8 cellular contexts compared by ENCODE assay signal in genomic region chr3:125141596-125142417, GRCh38.
DNase-seq lines count a peak whose midpoint lies in the region; ATAC-seq and TF ChIP-seq lines count a peak whose summit lies in the region.

No MANE protein-coding gene starts in this region.

- DNase-seq in RWPE2 (ENCODE audit: low spot score) (no peak), adrenal gland (peak; percentile 52 to 77 (median 66)), iPS-NIHi7 (ENCODE audit: extremely low spot score) (peak; percentile 63), Calu3 (no peak), G401 (ENCODE audit: low spot score) (no peak)
- peak; percentile 14 to 29 for DNase-seq in stimulated activated CD4-positive, alpha-beta T cell treated with anti-CD3 and anti-CD28 coated beads, Interleukin-1b, Interleukin-23, amount 100 ng/mL, for 1 hour (ENCODE audit: low read depth in 2 of 2)

- H3K27ac Mint-ChIP-seq in Calu3 (ENCODE audit: unreplicated experiment), result no peak overlapping the region

- intact Hi-C loops in adrenal gland (cut with DNase I) (loop anchor here (10.0 kb wide), 2 partner anchors 137 to 147 kb away; no protein-coding TSS in a partner anchor), Calu3 (cut with micrococcal nuclease; ENCODE audit: unreplicated experiment) (no loop called here)

- H3K27me3 Mint-ChIP-seq in Calu3 (ENCODE audit: unreplicated experiment), result no peaks in the 10 kb centered on the region

- in situ Hi-C loops in G401 (cut with HindIII; ENCODE audit: low sequenced_read_pairs), result no loop called here

- BruUV-seq in Calu3 (replicated peaks; lab: Mats Ljungman, UMichigan), result no TSS peak

- no peaks in the 10 kb centered on the region for H3K36me3 Mint-ChIP-seq in Calu3 (ENCODE audit: insufficient read depth, unreplicated experiment)

- H3K36me3 ChIP-seq in RWPE2 (ENCODE audit: low read depth) (no peaks in the 10 kb centered on the region), adrenal gland (replicated peaks in 1 of 2) (no peaks in the 10 kb centered on the region)

- no peaks in the 10 kb centered on the region for H3K4me1 Mint-ChIP-seq in Calu3 (ENCODE audit: low read depth, unreplicated experiment)

- TF ChIP-seq POLR2A in adrenal gland (IDR thresholded peaks at IDR 0.05), result no peak

- H3K27ac ChIP-seq in RWPE2 (ENCODE audit: poor library complexity, severe bottlenecking), result no peak overlapping the region
- peak overlapping the region in 3 of 5 donors; percentile 10 to 91 (median 84) for H3K27ac ChIP-seq in adrenal gland

- TF ChIP-seq CTCF in RWPE2 (IDR thresholded peaks at IDR 0.05; ENCODE audit: poor library complexity, severe bottlenecking) (no peak), adrenal gland (IDR thresholded peaks at IDR 0.05) (peak in 5 of 6 experiments; percentile 7 to 39 (median 26)), Calu3 (IDR thresholded peaks at IDR 0.05; ENCODE audit: unreplicated experiment) (no peak)

- H3K4me3 ChIP-seq in RWPE2 (ENCODE audit: severe bottlenecking) (no peak overlapping the region), adrenal gland (peak overlapping the region in 1 of 4 donors; percentile 39)

- peaks cover 15% of the 10 kb centered on the region for H3K4me1 ChIP-seq in RWPE2 (ENCODE audit: insufficient read depth, poor library complexity, severe bottlenecking)
- peaks cover 10 to 56% of the 10 kb centered on the region in 2 donors for H3K4me1 ChIP-seq in adrenal gland (replicated peaks in 1 of 2)

- peak; percentile 37 for ATAC-seq in GM18861 (IDR thresholded peaks at IDR 0.05; ENCODE audit: unreplicated experiment)
- ATAC-seq in HG02938 (IDR thresholded peaks at IDR 0.05; ENCODE audit: unreplicated experiment), result peak; percentile 60
- ATAC-seq in RWPE2 (ENCODE audit: low read depth), result peak; percentile 29; the same call in 1 of the 3 replicates

- H3K9me3 Mint-ChIP-seq in Calu3 (ENCODE audit: low read depth, unreplicated experiment), result no peaks in the 10 kb centered on the region

- CTCF ChIA-PET in Calu3 (lab: Charles Lee), result no interaction called here

- H3K27me3 ChIP-seq in RWPE2 (ENCODE audit: insufficient read depth, poor library complexity, severe bottlenecking) (no peaks in the 10 kb centered on the region), adrenal gland (no peaks in the 10 kb centered on the region)

- no peak overlapping the region for H3K4me3 Mint-ChIP-seq in Calu3 (ENCODE audit: low read depth, unreplicated experiment)

- WGBS in adrenal gland, 4 donors, result 3 to 11% (median 7%) methylated on average over 36 to 61 of the region's 61 CpGs

- H3K9me3 ChIP-seq in RWPE2 (ENCODE audit: severe bottlenecking) (no peaks in the 10 kb centered on the region), adrenal gland (replicated peaks in 1 of 3) (no peaks in the 10 kb centered on the region)

Comparison
In these comparisons a context has a peak if more than half of its experiments do, and no peak if none do; other contexts are left out.
1. DNase-seq: peak in adrenal gland (7 of 7), iPS-NIHi7 (single experiment) and stimulated activated CD4-positive, alpha-beta T cell treated with anti-CD3 and anti-CD28 coated beads, Interleukin-1b, Interleukin-23, amount 100 ng/mL, for 1 hour (2 of 2); none in RWPE2 (single experiment), Calu3 (single experiment) and G401 (single experiment).
2. CTCF ChIP-seq: peak in adrenal gland (5 of 6); none in RWPE2 (single experiment) and Calu3 (single experiment).
3. Peak in every context shown above with its lines, with median percentiles within 50 percentile points of each other: ATAC-seq.